15 cellular contexts compared by ENCODE assay signal in genomic region chr6:75154973-75155372, GRCh38. TPM values are rescaled to one million over a fixed set of nuclear protein-coding genes. Genes with fewer than 3 reads are reported as not detected.
A peak's percentile ranks its signal among the peaks of the same experiment; 100 is the strongest.
DNase-seq lines count a peak whose midpoint lies in the region; ATAC-seq and TF ChIP-seq lines count a peak whose summit lies in the region.
"Had no signal": no experiment of that assay in that cellular context is flagged by ENCODE, and none has a peak within 500 bp of the region (broad histone marks: within the 10 kb centered on the region; RNA-seq: fewer than 3 reads in every experiment).

No MANE protein-coding gene starts in this region.

- BruUV-seq in MCF 10A (replicated peaks; lab: Mats Ljungman, UMichigan), result no TSS peak
- BruUV-seq in mammary epithelial cell (replicated peaks; lab: Mats Ljungman, UMichigan), result no TSS peak

- no peaks in the 10 kb centered on the region for H4K20me1 ChIP-seq in mammary epithelial cell (ENCODE audit: insufficient read depth, low read length)

- CTCF ChIA-PET in MCF 10A (lab: Yijun Ruan, JAX) (interaction anchor here (0.7 to 1.1 kb wide), 3 partner anchors 20 to 932 kb away, joined by 3 read pairs; no protein-coding TSS in a partner anchor), mammary epithelial cell (lab: Charles Lee; ENCODE audit: low non-redundant PET) (no interaction called here)

- H3K9ac ChIP-seq in mammary epithelial cell (ENCODE audit: insufficient read depth, low read length), result no peak overlapping the region
- H3K9ac ChIP-seq: GM23248 had no signal

- POLR2A ChIA-PET in MCF 10A (lab: Yijun Ruan, JAX), result interaction anchor here (0.7 to 1.0 kb wide), 2 partner anchors 12 to 16 kb away, joined by 3 read pairs; no protein-coding TSS in a partner anchor

- H3K27ac Mint-ChIP-seq in MCF 10A (ENCODE audit: low read depth, unreplicated experiment) (peak overlapping the region; percentile 23), chondrocyte (ENCODE audit: unreplicated experiment) (peak overlapping the region; percentile 83), osteocyte (ENCODE audit: unreplicated experiment) (peak overlapping the region; percentile 84)
- H3K27ac Mint-ChIP-seq: CD14-positive monocyte; CD8-positive, alpha-beta T cell had no signal

- 100% methylated on average over 1 of the region's 1 CpG for WGBS in mammary epithelial cell (ENCODE audit: low coverage, missing lambda C conversion rate)

- no peak overlapping the region for H3K4me2 ChIP-seq in mammary epithelial cell (ENCODE audit: insufficient read depth, low read depth, low read length)

- H3K4me1 Mint-ChIP-seq in MCF 10A (ENCODE audit: insufficient read depth, unreplicated experiment), result no peaks in the 10 kb centered on the region
- peaks cover 83% of the 10 kb centered on the region for H3K4me1 Mint-ChIP-seq in chondrocyte (ENCODE audit: low read depth)
- peaks cover 79% of the 10 kb centered on the region for H3K4me1 Mint-ChIP-seq in osteocyte (ENCODE audit: unreplicated experiment)
- H3K4me1 Mint-ChIP-seq: CD14-positive monocyte had no signal

- peaks cover 39% of the 10 kb centered on the region for H3K79me2 ChIP-seq in mammary epithelial cell (ENCODE audit: insufficient read depth, low read length)

- no peak overlapping the region for H3K27ac ChIP-seq in mammary epithelial cell (ENCODE audit: insufficient read depth, low read depth, low read length)
- H3K27ac ChIP-seq: 22Rv1, GM23248 had no signal

- no peaks in the 10 kb centered on the region for H3K9me3 ChIP-seq in mammary epithelial cell (replicated peaks; ENCODE audit: insufficient read depth, low read length)

- intact Hi-C loops in MCF 10A (cut with micrococcal nuclease) (no loop called here), mammary epithelial cell (cut with micrococcal nuclease) (no loop called here)

- H3K27me3 ChIP-seq in mammary epithelial cell (ENCODE audit: insufficient read depth, low read length), result no peaks in the 10 kb centered on the region

- H3K27me3 Mint-ChIP-seq in MCF 10A (ENCODE audit: insufficient read depth, unreplicated experiment), result no peaks in the 10 kb centered on the region
- H3K27me3 Mint-ChIP-seq in chondrocyte (ENCODE audit: low read depth), result no peaks in the 10 kb centered on the region
- H3K27me3 Mint-ChIP-seq in osteocyte (ENCODE audit: unreplicated experiment), result no peaks in the 10 kb centered on the region

- no peaks in the 10 kb centered on the region for H3K4me1 ChIP-seq in mammary epithelial cell (ENCODE audit: insufficient read depth, low read length)

- TF ChIP-seq CTCF in MCF 10A (IDR thresholded peaks at IDR 0.05; ENCODE audit: unreplicated experiment), result no peak
- no peak for TF ChIP-seq CTCF in mammary epithelial cell (conservative IDR thresholded peaks at IDR 0.05 in 1 of 2, IDR thresholded peaks at IDR 0.05 in 1 of 2; ENCODE audit: extremely low read depth in 1 of 2, insufficient read depth in 1 of 2, low read depth in 1 of 2, low read length in 2 of 2)
- no peak for TF ChIP-seq CTCF in chondrocyte (IDR thresholded peaks at IDR 0.05)
- no peak for TF ChIP-seq CTCF in osteocyte (IDR thresholded peaks at IDR 0.05)

- no peak overlapping the region for H3K4me3 Mint-ChIP-seq in MCF 10A (ENCODE audit: unreplicated experiment)
- no peak overlapping the region for H3K4me3 Mint-ChIP-seq in chondrocyte (ENCODE audit: unreplicated experiment)
- H3K4me3 Mint-ChIP-seq in osteocyte (ENCODE audit: unreplicated experiment), result no peak overlapping the region
- H3K4me3 Mint-ChIP-seq: CD14-positive monocyte; CD8-positive, alpha-beta T cell had no signal

- dilution Hi-C loops in mammary epithelial cell (cut with HindIII; ENCODE audit: low sequenced_read_pairs), result no loop called here

- DNase-seq in MCF 10A (ENCODE audit: unreplicated experiment), result no peak
- no peak for DNase-seq in mammary epithelial cell
- no peak for DNase-seq in chondrocyte (ENCODE audit: low spot score)
- no peak for DNase-seq in osteocyte (ENCODE audit: extremely low spot score, unreplicated experiment)
- DNase-seq in iPS-NIHi7 (ENCODE audit: extremely low spot score), result no peak
- no peak for DNase-seq in NCI-H526 (lab: John Stamatoyannopoulos, UW)
- DNase-seq in HUDEP-2 (lab: John Stamatoyannopoulos, UW; ENCODE audit: unreplicated experiment in 76 of 76), result no peak
- DNase-seq: CD8-positive, alpha-beta T cell; DMS53; GF-D8; GM23248 had no signal

- peaks cover 39% of the 10 kb centered on the region for H3K36me3 ChIP-seq in mammary epithelial cell (ENCODE audit: insufficient read depth, low read length)

- H3K4me3 ChIP-seq in mammary epithelial cell (replicated peaks in 1 of 3; ENCODE audit: insufficient read depth in 1 of 3, low read depth in 2 of 3, low read length in 3 of 3), result no peak overlapping the region
- H3K4me3 ChIP-seq: GM23248 had no signal

- no peaks in the 10 kb centered on the region for H3K9me3 Mint-ChIP-seq in MCF 10A (ENCODE audit: unreplicated experiment)
- H3K9me3 Mint-ChIP-seq in chondrocyte (ENCODE audit: low read depth), result no peaks in the 10 kb centered on the region
- H3K9me3 Mint-ChIP-seq in osteocyte (ENCODE audit: unreplicated experiment), result no peaks in the 10 kb centered on the region
- H3K9me3 Mint-ChIP-seq: CD14-positive monocyte; CD8-positive, alpha-beta T cell had no signal

- no peak for ATAC-seq in GM18502 (IDR thresholded peaks at IDR 0.05; ENCODE audit: poor library complexity, unreplicated experiment)
- ATAC-seq: CD8-positive, alpha-beta T cell; HCT116 had no signal

- in situ Hi-C loops in mammary epithelial cell (cut with MboI; ENCODE audit: low sequenced_read_pairs in 2 of 2), result no loop called here

- peaks cover 44% of the 10 kb centered on the region for H3K36me3 Mint-ChIP-seq in MCF 10A (ENCODE audit: insufficient read depth, unreplicated experiment)
- peaks cover 46% of the 10 kb centered on the region for H3K36me3 Mint-ChIP-seq in chondrocyte (ENCODE audit: low read depth)
- H3K36me3 Mint-ChIP-seq in osteocyte (ENCODE audit: unreplicated experiment), result peaks cover 85% of the 10 kb centered on the region
- H3K36me3 Mint-ChIP-seq: CD14-positive monocyte; CD8-positive, alpha-beta T cell had no signal

- H2AFZ ChIP-seq in mammary epithelial cell (ENCODE audit: low read depth, low read length), result no peak overlapping the region
- H2AFZ ChIP-seq: GM23248 had no signal

RNA-seq across cellular contexts. Expression of gene COL12A1, which starts 50.9 kb away (rescaled TPM):
- total RNA-seq in MCF 10A (2022) (110 and 136 TPM in 2 replicates), mammary epithelial cell (100 to 1,000 TPM; 174 to 263 TPM), chondrocyte (1,995 to 2,753 TPM (median 2,073 TPM) in 3 replicates), osteocyte (2,335 and 2,423 TPM in 2 replicates)
- 132 TPM for polyA plus RNA-seq in mammary epithelial cell
- 250 TPM for polyA minus RNA-seq in mammary epithelial cell
- total RNA-seq: CD8-positive, alpha-beta T cell had no signal
- polyA plus RNA-seq: CD14-positive monocyte had no signal

Comparison
In these comparisons a context has a peak if more than half of its experiments do, and no peak if none do; other contexts are left out.
1. H3K27ac Mint-ChIP-seq: peak in every context shown above with its lines; median percentile 84 in osteocyte; 83 in chondrocyte; 23 in MCF 10A.